In the genomic region with DNA sequence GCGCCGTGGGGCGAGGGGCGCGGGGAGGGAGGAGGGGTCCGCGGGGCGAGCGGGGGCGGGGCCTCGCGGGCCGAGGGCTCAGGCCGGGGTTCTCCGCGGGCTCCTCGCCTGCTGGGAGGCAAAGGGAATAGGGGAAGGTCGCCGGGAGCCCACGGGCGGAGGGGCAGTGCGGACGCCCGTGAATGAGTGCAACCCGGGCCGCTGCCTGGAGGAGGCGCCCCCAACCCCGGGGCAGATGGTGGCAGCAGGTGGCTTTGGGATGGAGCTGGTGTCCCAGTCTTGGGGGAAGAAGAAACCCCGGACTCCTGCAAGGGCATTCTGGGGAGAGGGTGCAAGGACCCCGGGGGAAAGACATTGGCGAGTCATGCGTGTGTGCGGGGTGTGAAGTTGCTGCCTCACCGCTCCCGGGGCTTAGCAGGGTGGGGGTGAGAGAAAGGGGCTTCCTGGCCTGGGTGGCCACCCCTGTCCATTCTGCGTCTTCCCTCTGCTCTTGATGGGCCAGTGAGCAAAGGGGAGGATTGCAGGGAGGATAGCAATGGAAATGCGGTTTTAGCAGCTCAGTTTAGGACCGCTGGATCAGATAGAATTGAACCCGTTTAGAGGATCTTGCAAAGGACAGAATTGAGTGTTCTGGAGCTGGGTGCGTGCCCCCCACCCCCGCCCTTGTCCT, we compare ENCODE assay signal across 8 cellular contexts. TPM values are rescaled to one million over a fixed set of nuclear protein-coding genes. Genes with fewer than 3 reads are reported as not detected.
DNase-seq lines count a peak whose midpoint lies in the region; ATAC-seq, FAIRE-seq and TF ChIP-seq lines count a peak whose summit lies in the region.

No MANE protein-coding gene starts in this region.

- POLR2A ChIA-PET in RWPE1 (lab: Yijun Ruan, JAX; ENCODE audit: low non-redundant PET) = interaction anchor here (0.5 to 0.6 kb wide), 2 partner anchors 56 to 171 kb away, joined by 3 read pairs; no protein-coding TSS in a partner anchor

- no peaks in the 10 kb centered on the region for H3K36me3 ChIP-seq in muscle layer of colon (ENCODE audit: insufficient read depth, low read length)

- H3K4me3 ChIP-seq in dorsolateral prefrontal cortex (peak overlapping the region; percentile 66 to 98 (median 91)), muscle layer of colon (ENCODE audit: low read depth in 1 of 2, low read length in 2 of 2) (peak overlapping the region; percentile 70 to 88)

- H3K27ac ChIP-seq in RWPE1 = peak overlapping the region; percentile 76
- peak overlapping the region; percentile 39 to 95 (median 85) for H3K27ac ChIP-seq in dorsolateral prefrontal cortex
- H3K27ac ChIP-seq in muscle layer of colon (ENCODE audit: low read depth, low read length) = peak overlapping the region; percentile 96

- FAIRE-seq in GM12891 (lab: Jason Lieb, UNC) (no peak), D721Med (lab: Jason Lieb, UNC) (no peak)

- intact Hi-C loops in dorsolateral prefrontal cortex (cut with DNase I) = no loop called here

- peaks cover 25% of the 10 kb centered on the region for H3K4me1 ChIP-seq in muscle layer of colon (ENCODE audit: insufficient read depth, low read length)

- peak; percentile 9 for ATAC-seq in HG02588 (IDR thresholded peaks at IDR 0.05; ENCODE audit: unreplicated experiment)

- DNase-seq in GM12891 (ENCODE audit: insufficient read length, low spot score) (peak; percentile 32), RWPE1 (ENCODE audit: low spot score) (no peak), dorsolateral prefrontal cortex (peak in 1 of 10 donors; percentile 25), NCI-H1930 (lab: John Stamatoyannopoulos, UW) (no peak), NCI-H1105 treated with DMSO at 0.1 percent for 48 hours (lab: John Stamatoyannopoulos, UW) (no peak), D721Med (ENCODE audit: insufficient read length, low spot score) (no peak)

- CTCF ChIA-PET in RWPE1 (lab: Yijun Ruan, JAX) = interaction anchor here (1.9 kb wide), 1 partner anchor 59 kb away, joined by 5 read pairs; no protein-coding TSS in a partner anchor

- peak overlapping the region; percentile 23 for H3K9ac ChIP-seq in muscle layer of colon (ENCODE audit: low read length)

- TF ChIP-seq CTCF in RWPE1 (conservative IDR thresholded peaks at IDR 0.05; ENCODE audit: low read depth) (no peak), dorsolateral prefrontal cortex (IDR thresholded peaks at IDR 0.05 in 54 of 56, conservative IDR thresholded peaks at IDR 0.05 in 2 of 56; ENCODE audit: low read depth in 1 of 56, partially characterized antibody in 56 of 56) (peak in 1 of 56 donors; percentile 12), D721Med (IDR thresholded peaks at IDR 0.05; ENCODE audit: insufficient read depth, missing control alignments) (no peak)

- H3K27me3 ChIP-seq in dorsolateral prefrontal cortex (no peaks in the 10 kb centered on the region), muscle layer of colon (ENCODE audit: control insufficient read depth in 1 of 2, insufficient read depth in 2 of 2, low read length in 2 of 2) (no peaks in the 10 kb centered on the region)

- no peaks in the 10 kb centered on the region for H3K9me3 ChIP-seq in muscle layer of colon (ENCODE audit: low read length)

- no peak for TF ChIP-seq POLR2A in GM12891 (IDR thresholded peaks at IDR 0.05; ENCODE audit: low read depth, low read length)

TF ChIP-seq in GM12891, 5 proteins besides CTCF, POLR2A, EP300 and RAD21:
- no peak for TF ChIP-seq POLR2AphosphoS5 (IDR thresholded peaks at IDR 0.05; ENCODE audit: low read depth, low read length)
- no peak for TF ChIP-seq SPI1 (IDR thresholded peaks at IDR 0.05; ENCODE audit: low read depth, low read length)
- TF ChIP-seq POU2F2 (IDR thresholded peaks at IDR 0.05; ENCODE audit: low read depth, low read length) = no peak
- no peak for TF ChIP-seq TAF1 (IDR thresholded peaks at IDR 0.05; ENCODE audit: low read depth, low read length)
- no peak for TF ChIP-seq PAX5 (IDR thresholded peaks at IDR 0.05; ENCODE audit: insufficient read depth, low read length, severe bottlenecking)

RNA-seq across cellular contexts. Expression of gene KIAA0513, which starts 0.5 kb away (rescaled TPM):
- 7.1 TPM for polyA plus RNA-seq in GM12891 (2012; ENCODE audit: low read depth, missing spikeins)
- 100 to 1,000 TPM in 119 of 120 experiments, 10 to 100 TPM in 1; 72.3 to 269 (median 208) TPM for total RNA-seq in dorsolateral prefrontal cortex

RNA-seq across cellular contexts. Expression of gene ZDHHC7, which starts 16.8 kb away (rescaled TPM):
- 16.1 TPM for polyA plus RNA-seq in GM12891 (2012; ENCODE audit: low read depth, missing spikeins)
- 10 to 100 TPM; 22.0 to 43.5 (median 31.1) TPM for total RNA-seq in dorsolateral prefrontal cortex
